ENCODE assay signal across 10 cellular contexts in genomic region chr1:234231061-234231892, GRCh38.
DNase-seq lines count a peak whose midpoint lies in the region; ATAC-seq, FAIRE-seq and TF ChIP-seq lines count a peak whose summit lies in the region.
"Had no signal": no experiment of that assay in that cellular context is flagged by ENCODE, and none has a peak within 500 bp of the region (broad histone marks: within the 10 kb centered on the region; RNA-seq: fewer than 3 reads in every experiment).

No MANE protein-coding gene starts in this region.

- intact Hi-C loops in K562 (cut with micrococcal nuclease), result no loop called here
- intact Hi-C loops in MCF 10A (cut with micrococcal nuclease), result no loop called here

- H3K9me1 ChIP-seq in K562 (ENCODE audit: control insufficient read depth, insufficient read depth, low read length), result no peaks in the 10 kb centered on the region

- no peaks in the 10 kb centered on the region for H3K36me3 ChIP-seq in K562 (ENCODE audit: control insufficient read depth, insufficient read depth, low read length)
- H3K36me3 ChIP-seq: right atrium auricular region had no signal

- no peaks in the 10 kb centered on the region for H3K36me3 Mint-ChIP-seq in MCF 10A (ENCODE audit: insufficient read depth, unreplicated experiment)

- peaks cover 37% of the 10 kb centered on the region for H3K27me3 ChIP-seq in HL-60 (ENCODE audit: insufficient read depth, poor library complexity, severe bottlenecking)
- H3K27me3 ChIP-seq in K562 (ENCODE audit: control insufficient read depth in 2 of 2, insufficient read depth in 2 of 2, low read length in 2 of 2), result peaks cover 31 to 49% of the 10 kb centered on the region in 2 experiments; a peak in 4 of 5 replicates
- H3K27me3 ChIP-seq: right atrium auricular region had no signal

- H2AFZ ChIP-seq in K562 (ENCODE audit: low read depth, low read length), result peak overlapping the region; percentile 79

- no peak for TF ChIP-seq EP300 in K562 (IDR thresholded peaks at IDR 0.05; ENCODE audit: low read length)

- no peak for TF ChIP-seq POLR2A in K562 (conservative IDR thresholded peaks at IDR 0.05)

- peaks cover 0 to 10% of the 10 kb centered on the region in 2 experiments; a peak in 4 of 5 replicates for H3K4me1 ChIP-seq in K562 (replicated peaks in 1 of 2; ENCODE audit: control insufficient read depth in 2 of 2, insufficient read depth in 2 of 2, low read length in 2 of 2)
- H3K4me1 ChIP-seq: right atrium auricular region had no signal

- CTCF ChIA-PET in K562 (lab: Yijun Ruan, JAX; ENCODE audit: low intra/inter-chr PET ratio), result no interaction called here
- CTCF ChIA-PET in MCF 10A (lab: Yijun Ruan, JAX), result interaction anchor here (0.6 to 1.0 kb wide), 3 partner anchors 10 to 77 kb away, joined by 3 read pairs; no protein-coding TSS in a partner anchor

- peak; percentile 13 for DNase-seq in activated CD4-positive, alpha-beta T cell treated with anti-CD3 and anti-CD28 coated beads, Interleukin-2, amount 50 U/mL, for 1 hour
- DNase-seq in activated CD4-positive, alpha-beta T cell treated with anti-CD3 and anti-CD28 coated beads, Interleukin-2, amount 50 U/mL, for 48 hours, result no peak
- DNase-seq in HL-60 (ENCODE audit: low read depth in 1 of 2, low spot score in 1 of 2) (peak in 1 of 2 experiments; percentile 12), K562 (ENCODE audit: extremely low read depth in 1 of 4, low spot score in 3 of 4) (peak; percentile 48 to 69 (median 56)), retinal pigment epithelial cell (ENCODE audit: low read depth) (no peak), hepatic stellate cell (ENCODE audit: low spot score) (no peak), MCF 10A (ENCODE audit: unreplicated experiment) (no peak)

- no TSS peak for BruUV-seq in K562 (replicated peaks; lab: Mats Ljungman, UMichigan)
- no TSS peak for BruUV-seq in MCF 10A (replicated peaks; lab: Mats Ljungman, UMichigan)

- H3K27ac ChIP-seq in HL-60 (replicated peaks) (no peak overlapping the region), K562 (ENCODE audit: extremely low read depth, low read depth, low read length) (no peak overlapping the region)
- H3K27ac ChIP-seq: right atrium auricular region had no signal

- POLR2A ChIA-PET in K562 (lab: Yijun Ruan, JAX) (interaction anchor here (0.7 to 2.5 kb wide), 4 partner anchors 9 to 739 kb away, joined by 3 to 8 read pairs (median 4); no protein-coding TSS in a partner anchor), MCF 10A (lab: Yijun Ruan, JAX) (no interaction called here)

- no peak overlapping the region for H3K4me3 Mint-ChIP-seq in MCF 10A (ENCODE audit: unreplicated experiment)

- TF ChIP-seq CTCF in HL-60 (IDR thresholded peaks at IDR 0.05; ENCODE audit: insufficient read depth, low read length) (peak; percentile 46), K562 (IDR thresholded peaks at IDR 0.05 in 2 of 3, conservative IDR thresholded peaks at IDR 0.05 in 1 of 3; ENCODE audit: insufficient read depth in 2 of 3, low read depth in 1 of 3, low read length in 3 of 3) (peak; percentile 55 to 74 (median 62)), retinal pigment epithelial cell (conservative IDR thresholded peaks at IDR 0.05; ENCODE audit: low read depth, low read length) (peak; percentile 23), MCF 10A (IDR thresholded peaks at IDR 0.05; ENCODE audit: unreplicated experiment) (no peak)

- H3K79me2 ChIP-seq in K562 (ENCODE audit: control insufficient read depth, insufficient read depth, low read length), result no peaks in the 10 kb centered on the region

- peak; percentile 99 for ATAC-seq in K562
- ATAC-seq in HG02981 (IDR thresholded peaks at IDR 0.05; ENCODE audit: unreplicated experiment), result no peak

- peak in 1 of 2 experiments; percentile 22; a peak in 1 of 4 replicates for TF ChIP-seq RAD21 in K562 (CRISPR knock-in tag; conservative IDR thresholded peaks at IDR 0.05 in 1 of 2, IDR thresholded peaks at IDR 0.05 in 1 of 2)

- H3K9me3 ChIP-seq in K562 (replicated peaks; ENCODE audit: control insufficient read depth, insufficient read depth, low read depth, low read length), result no peaks in the 10 kb centered on the region
- H3K9me3 ChIP-seq: right atrium auricular region had no signal

- 5% methylated on average over 53 of the region's 55 CpGs for WGBS in K562 (ENCODE audit: insufficient coverage, low coverage, missing lambda C conversion rate)

- in situ Hi-C loops in K562 (cut with MboI), result no loop called here

- no peaks in the 10 kb centered on the region for H3K27me3 Mint-ChIP-seq in MCF 10A (ENCODE audit: insufficient read depth, unreplicated experiment)

- 0 out of 2 replicates have a peak, but pooled peaks cover 4% of the 10 kb centered on the region for H4K20me1 ChIP-seq in K562 (replicated peaks; ENCODE audit: control insufficient read depth, insufficient read depth, low read length)

- peak overlapping the region; percentile 66 for H3K4me2 ChIP-seq in K562 (ENCODE audit: insufficient read depth, low read length)

- H3K4me3 ChIP-seq in HL-60 (replicated peaks; ENCODE audit: insufficient read depth, low read length) (no peak overlapping the region), K562 (peak overlapping the region; percentile 12; the same call in 1 of the 2 replicates), retinal pigment epithelial cell (ENCODE audit: low read length) (no peak overlapping the region)
- H3K4me3 ChIP-seq: right atrium auricular region had no signal

- peak; percentile 19 for FAIRE-seq in K562 (lab: Jason Lieb, UNC)
- FAIRE-seq: HTR-8/SVneo had no signal

- H3K9ac ChIP-seq in K562 (ENCODE audit: insufficient read depth in 1 of 2, low read depth in 2 of 2, low read length in 2 of 2), result peak overlapping the region in 1 of 2 experiments; percentile 47; a peak in 2 of 4 replicates

- H3K27ac Mint-ChIP-seq in MCF 10A (ENCODE audit: low read depth, unreplicated experiment), result no peak overlapping the region

- no peaks in the 10 kb centered on the region for H3K9me3 Mint-ChIP-seq in MCF 10A (ENCODE audit: unreplicated experiment)

- H3K4me1 Mint-ChIP-seq in MCF 10A (ENCODE audit: insufficient read depth, unreplicated experiment), result no peaks in the 10 kb centered on the region

TF ChIP-seq in K562, 482 proteins besides CTCF, POLR2A, EP300 and RAD21 (continues in another document):
- no peak for TF ChIP-seq HEY1 (CRISPR knock-in tag; IDR thresholded peaks at IDR 0.05; ENCODE audit: borderline replicate concordance)
- TF ChIP-seq MLX (CRISPR knock-in tag; conservative IDR thresholded peaks at IDR 0.05), result no peak
- TF ChIP-seq NR2C2 (CRISPR knock-in tag; IDR thresholded peaks at IDR 0.05), result no peak
- TF ChIP-seq NR2C2 (tag; IDR thresholded peaks at IDR 0.05), result peak; percentile 61
- no peak for TF ChIP-seq HLTF (IDR thresholded peaks at IDR 0.05)
- TF ChIP-seq RFX7 (CRISPR knock-in tag; IDR thresholded peaks at IDR 0.05), result no peak
- no peak for TF ChIP-seq CEBPG (CRISPR knock-in tag; IDR thresholded peaks at IDR 0.05)
- TF ChIP-seq CEBPG (tag; conservative IDR thresholded peaks at IDR 0.05 in 1 of 2, IDR thresholded peaks at IDR 0.05 in 1 of 2), result no peak
- TF ChIP-seq ZSCAN29 (IDR thresholded peaks at IDR 0.05), result no peak
- peak; percentile 16; the same call in 1 of the 2 replicates for TF ChIP-seq MTA3 (IDR thresholded peaks at IDR 0.05; ENCODE audit: borderline replicate concordance)
- TF ChIP-seq STAT5B (CRISPR knock-in tag; IDR thresholded peaks at IDR 0.05), result no peak

Comparison
In these comparisons a context has a peak if more than half of its experiments do, and no peak if none do; other contexts are left out.
1. DNase-seq: peak in activated CD4-positive, alpha-beta T cell treated with anti-CD3 and anti-CD28 coated beads, Interleukin-2, amount 50 U/mL, for 1 hour (single experiment) and K562 (4 of 4); none in activated CD4-positive, alpha-beta T cell treated with anti-CD3 and anti-CD28 coated beads, Interleukin-2, amount 50 U/mL, for 48 hours (0 of 2), retinal pigment epithelial cell (single experiment), hepatic stellate cell (single experiment) and MCF 10A (single experiment).